ENCODE assay signal across 1 cellular context in genomic region chr4:8860096-8860891, GRCh38.
A peak's percentile ranks its signal among the peaks of the same experiment; 100 is the strongest.
TF ChIP-seq lines count a peak whose summit lies in the region.

No MANE protein-coding gene starts in this region.

TF ChIP-seq in HepG2, 621 proteins besides CTCF, POLR2A, EP300 and RAD21:
- TF ChIP-seq ARID3A (IDR thresholded peaks at IDR 0.05; ENCODE audit: low read depth, low read length) (no peak), ZNF768 (CRISPR knock-in tag; IDR thresholded peaks at IDR 0.05) (peak; percentile 88)
TF ChIP-seq in HepG2: peak in this region for 1.
